ENCODE assay signal across 12 cellular contexts in genomic region chr3:23650371-23651140, GRCh38.
DNase-seq lines count a peak whose midpoint lies in the region; ATAC-seq and TF ChIP-seq lines count a peak whose summit lies in the region.
"Had no signal": no experiment of that assay in that cellular context is flagged by ENCODE, and none has a peak within 500 bp of the region (broad histone marks: within the 10 kb centered on the region; RNA-seq: fewer than 3 reads in every experiment).

No MANE protein-coding gene starts in this region.

- H3K27ac ChIP-seq in mammary epithelial cell (ENCODE audit: insufficient read depth, low read depth, low read length) = peak overlapping the region; percentile 36

- no peaks in the 10 kb centered on the region for H3K9me3 ChIP-seq in mammary epithelial cell (replicated peaks; ENCODE audit: insufficient read depth, low read length)

- WGBS in mammary epithelial cell (ENCODE audit: low coverage, missing lambda C conversion rate) = 73% methylated on average over 4 of the region's 5 CpGs

- TF ChIP-seq POLR2A in NB4 (IDR thresholded peaks at IDR 0.05; ENCODE audit: extremely low read depth, insufficient read length) = no peak

- no peaks in the 10 kb centered on the region for H3K27me3 ChIP-seq in mammary epithelial cell (ENCODE audit: insufficient read depth, low read length)

- H3K4me2 ChIP-seq in mammary epithelial cell (ENCODE audit: insufficient read depth, low read depth, low read length) = peak overlapping the region; percentile 16

- H3K36me3 Mint-ChIP-seq in CD14-positive monocyte (no peaks in the 10 kb centered on the region), nephron progenitor cell (ENCODE audit: low read depth) (no peaks in the 10 kb centered on the region), Calu3 (ENCODE audit: insufficient read depth, unreplicated experiment) (no peaks in the 10 kb centered on the region)
- H3K36me3 Mint-ChIP-seq in activated naive CD8-positive, alpha-beta T cell treated with anti-CD3 and anti-CD28 coated beads for 36 hours = no peaks in the 10 kb centered on the region

- H3K4me3 ChIP-seq in NB4 (ENCODE audit: low read depth, low read length) (no peak overlapping the region), mammary epithelial cell (replicated peaks in 1 of 3; ENCODE audit: insufficient read depth in 1 of 3, low read depth in 2 of 3, low read length in 3 of 3) (no peak overlapping the region)

- no peaks in the 10 kb centered on the region for H4K20me1 ChIP-seq in mammary epithelial cell (ENCODE audit: insufficient read depth, low read length)

- no peak for TF ChIP-seq CTCF in CD14-positive monocyte (IDR thresholded peaks at IDR 0.05)
- TF ChIP-seq CTCF in NB4 (IDR thresholded peaks at IDR 0.05; ENCODE audit: low read depth, low read length) = no peak
- TF ChIP-seq CTCF in mammary epithelial cell (conservative IDR thresholded peaks at IDR 0.05 in 1 of 2, IDR thresholded peaks at IDR 0.05 in 1 of 2; ENCODE audit: extremely low read depth in 1 of 2, insufficient read depth in 1 of 2, low read depth in 1 of 2, low read length in 2 of 2) = no peak
- TF ChIP-seq CTCF in nephron progenitor cell (IDR thresholded peaks at IDR 0.05) = no peak
- no peak for TF ChIP-seq CTCF in Calu3 (IDR thresholded peaks at IDR 0.05; ENCODE audit: unreplicated experiment)

- H3K36me3 ChIP-seq in mammary epithelial cell (ENCODE audit: insufficient read depth, low read length) = no peaks in the 10 kb centered on the region

- CTCF ChIA-PET in mammary epithelial cell (lab: Charles Lee; ENCODE audit: low non-redundant PET) (interaction anchor here (0.6 kb wide), 1 partner anchor 50 kb away, joined by 4 read pairs; no protein-coding TSS in a partner anchor), Calu3 (lab: Charles Lee) (no interaction called here)

- H3K9me3 Mint-ChIP-seq in CD14-positive monocyte = peaks cover 0 to 4% (median 0%) of the 10 kb centered on the region in 7 donors
- peaks cover 19% of the 10 kb centered on the region for H3K9me3 Mint-ChIP-seq in nephron progenitor cell
- H3K9me3 Mint-ChIP-seq in activated naive CD8-positive, alpha-beta T cell treated with anti-CD3 and anti-CD28 coated beads for 36 hours = peaks cover under 1% of the 10 kb centered on the region
- H3K9me3 Mint-ChIP-seq in Calu3 (ENCODE audit: low read depth, unreplicated experiment) = peaks cover under 1% of the 10 kb centered on the region

- intact Hi-C loops in CD14-positive monocyte (cut with micrococcal nuclease) (no loop called here), mammary epithelial cell (cut with micrococcal nuclease) (loop anchor here (2.0 kb wide), 1 partner anchor 90 kb away; no protein-coding TSS in a partner anchor), Calu3 (cut with micrococcal nuclease; ENCODE audit: unreplicated experiment) (no loop called here)

- BruUV-seq in mammary epithelial cell (replicated peaks; lab: Mats Ljungman, UMichigan) (TSS peak; percentile 82), Calu3 (replicated peaks; lab: Mats Ljungman, UMichigan) (no TSS peak)

- peaks cover 19% of the 10 kb centered on the region for H3K4me1 Mint-ChIP-seq in CD14-positive monocyte
- peaks cover 48% of the 10 kb centered on the region for H3K4me1 Mint-ChIP-seq in nephron progenitor cell
- H3K4me1 Mint-ChIP-seq in activated naive CD8-positive, alpha-beta T cell treated with anti-CD3 and anti-CD28 coated beads for 36 hours = peaks cover 10% of the 10 kb centered on the region
- peaks cover 10% of the 10 kb centered on the region for H3K4me1 Mint-ChIP-seq in Calu3 (ENCODE audit: low read depth, unreplicated experiment)

- no peak for ATAC-seq in HG03045 (IDR thresholded peaks at IDR 0.05; ENCODE audit: unreplicated experiment)
- ATAC-seq: activated CD8-positive, alpha-beta T cell treated with anti-CD3 and anti-CD28 coated beads for 36 hours had no signal

- dilution Hi-C loops in mammary epithelial cell (cut with HindIII; ENCODE audit: low sequenced_read_pairs) = no loop called here

- no peak overlapping the region for H2AFZ ChIP-seq in mammary epithelial cell (ENCODE audit: low read depth, low read length)

- DNase-seq in CD14-positive monocyte (ENCODE audit: low spot score) = no peak
- peak; percentile 62 for DNase-seq in NB4 (ENCODE audit: low read depth)
- DNase-seq in mammary epithelial cell = peak; percentile 89
- DNase-seq in nephron progenitor cell = no peak
- no peak for DNase-seq in activated naive CD8-positive, alpha-beta T cell treated with anti-CD3 and anti-CD28 coated beads for 36 hours
- no peak for DNase-seq in Calu3
- DNase-seq in T-helper 1 cell = no peak
- DNase-seq: activated CD8-positive, alpha-beta T cell treated with anti-CD3 and anti-CD28 coated beads for 36 hours; central memory CD4-positive, alpha-beta T cell; COR-L47 had no signal

- peaks cover 34% of the 10 kb centered on the region for H3K4me1 ChIP-seq in mammary epithelial cell (ENCODE audit: insufficient read depth, low read length)

- H3K27me3 Mint-ChIP-seq in CD14-positive monocyte (ENCODE audit: low read depth in 3 of 3) = peaks cover 0 to 5% (median 1%) of the 10 kb centered on the region in 3 donors
- H3K27me3 Mint-ChIP-seq in nephron progenitor cell (ENCODE audit: low read depth, poor library complexity) = peaks cover 4% of the 10 kb centered on the region
- no peaks in the 10 kb centered on the region for H3K27me3 Mint-ChIP-seq in activated naive CD8-positive, alpha-beta T cell treated with anti-CD3 and anti-CD28 coated beads for 36 hours
- H3K27me3 Mint-ChIP-seq in Calu3 (ENCODE audit: unreplicated experiment) = peaks cover 7% of the 10 kb centered on the region
- H3K27me3 Mint-ChIP-seq: IgD-negative memory B cell had no signal

- H3K79me2 ChIP-seq in mammary epithelial cell (ENCODE audit: insufficient read depth, low read length) = no peaks in the 10 kb centered on the region

- H3K9ac ChIP-seq in mammary epithelial cell (ENCODE audit: insufficient read depth, low read length) = no peak overlapping the region

- H3K27ac Mint-ChIP-seq in CD14-positive monocyte (peak overlapping the region; percentile 55 to 92 (median 84)), nephron progenitor cell (peak overlapping the region; percentile 60), Calu3 (ENCODE audit: unreplicated experiment) (no peak overlapping the region)
- H3K27ac Mint-ChIP-seq in activated naive CD8-positive, alpha-beta T cell treated with anti-CD3 and anti-CD28 coated beads for 36 hours = no peak overlapping the region
- H3K27ac Mint-ChIP-seq: activated CD8-positive, alpha-beta T cell treated with anti-CD3 and anti-CD28 coated beads for 36 hours; IgD-negative memory B cell had no signal

- no peak overlapping the region for H3K4me3 Mint-ChIP-seq in CD14-positive monocyte
- no peak overlapping the region for H3K4me3 Mint-ChIP-seq in nephron progenitor cell
- no peak overlapping the region for H3K4me3 Mint-ChIP-seq in activated naive CD8-positive, alpha-beta T cell treated with anti-CD3 and anti-CD28 coated beads for 36 hours
- H3K4me3 Mint-ChIP-seq in Calu3 (ENCODE audit: low read depth, unreplicated experiment) = no peak overlapping the region
- H3K4me3 Mint-ChIP-seq: activated CD8-positive, alpha-beta T cell treated with anti-CD3 and anti-CD28 coated beads for 36 hours had no signal

- in situ Hi-C loops in mammary epithelial cell (cut with MboI; ENCODE audit: low sequenced_read_pairs in 2 of 2) = no loop called here

Comparison
In these comparisons a context has a peak if more than half of its experiments do, and no peak if none do; other contexts are left out.
1. DNase-seq: peak in NB4 (single experiment) and mammary epithelial cell (single experiment); none in CD14-positive monocyte (single experiment), nephron progenitor cell (single experiment), activated naive CD8-positive, alpha-beta T cell treated with anti-CD3 and anti-CD28 coated beads for 36 hours (single experiment), Calu3 (single experiment) and T-helper 1 cell (0 of 5).
2. H3K27ac Mint-ChIP-seq: peak in CD14-positive monocyte (7 of 7) and nephron progenitor cell (single experiment); none in activated naive CD8-positive, alpha-beta T cell treated with anti-CD3 and anti-CD28 coated beads for 36 hours (single experiment) and Calu3 (single experiment).